12 cellular contexts compared by ENCODE assay signal in the genomic region with DNA sequence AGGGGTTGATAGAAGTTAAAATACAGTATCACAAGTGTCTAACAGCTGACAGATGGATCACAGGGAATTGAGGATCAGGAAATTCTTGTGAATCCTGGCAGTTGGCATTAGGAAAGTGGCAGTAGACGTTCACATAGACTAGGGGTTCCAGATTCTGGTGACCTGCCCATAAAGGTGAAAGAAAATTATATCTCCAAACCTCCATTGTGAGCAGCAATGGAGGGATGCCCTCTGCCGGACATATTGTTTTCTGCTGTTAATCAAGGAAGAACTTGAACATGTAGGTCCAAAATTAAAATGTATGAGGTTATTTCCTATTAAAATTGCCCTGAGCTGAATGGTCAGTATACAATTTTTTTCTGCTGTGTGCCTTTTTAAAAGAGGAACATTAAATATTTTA. TPM values are rescaled to one million over a fixed set of nuclear protein-coding genes. Genes with fewer than 3 reads are reported as not detected.
A peak's percentile ranks its signal among the peaks of the same experiment; 100 is the strongest.
DNase-seq lines count a peak whose midpoint lies in the region; FAIRE-seq and TF ChIP-seq lines count a peak whose summit lies in the region.
"Had no signal": no experiment of that assay in that cellular context is flagged by ENCODE, and none has a peak within 500 bp of the region (broad histone marks: within the 10 kb centered on the region; RNA-seq: fewer than 3 reads in every experiment).

No MANE protein-coding gene starts in this region.

- no peaks in the 10 kb centered on the region for H3K9me1 ChIP-seq in endothelial cell of umbilical vein (replicated peaks; ENCODE audit: control insufficient read depth, extremely low read depth, insufficient read depth, low read length)

- H3K27me3 ChIP-seq in OCI-LY3 (ENCODE audit: low read depth, low read length) (peaks cover 45% of the 10 kb centered on the region), endothelial cell of umbilical vein (ENCODE audit: control insufficient read depth in 2 of 2, insufficient read depth in 2 of 2, low read length in 2 of 2) (no peaks in the 10 kb centered on the region)

- no peak overlapping the region for H3K4me2 ChIP-seq in OCI-LY3 (ENCODE audit: low read length)
- H3K4me2 ChIP-seq in endothelial cell of umbilical vein (ENCODE audit: insufficient read depth, low read length) = no peak overlapping the region

- no peak overlapping the region for H3K9ac ChIP-seq in OCI-LY3 (ENCODE audit: low read length)
- H3K9ac ChIP-seq in endothelial cell of umbilical vein (replicated peaks; ENCODE audit: extremely low read depth, insufficient read depth, low read length) = no peak overlapping the region

- POLR2A ChIA-PET in endothelial cell of umbilical vein (lab: Charles Lee) = no interaction called here

- H3K36me3 ChIP-seq in OCI-LY3 (replicated peaks; ENCODE audit: low read depth, low read length) (no peaks in the 10 kb centered on the region), endothelial cell of umbilical vein (ENCODE audit: control insufficient read depth in 2 of 2, extremely low read depth in 1 of 2, insufficient read depth in 2 of 2, low read length in 2 of 2) (no peaks in the 10 kb centered on the region)
- H3K36me3 ChIP-seq: HAP-1 had no signal

- TF ChIP-seq POLR2A in endothelial cell of umbilical vein (IDR thresholded peaks at IDR 0.05; ENCODE audit: low read depth, low read length) = no peak

- DNase-seq in AG09309 (ENCODE audit: low read depth) (no peak), endothelial cell of umbilical vein (ENCODE audit: low read depth, low spot score) (peak; percentile 6), ecto neural progenitor cell (ENCODE audit: low spot score) (no peak), hepatic stellate cell (ENCODE audit: low spot score) (no peak)
- DNase-seq in activated naive CD4-positive, alpha-beta T cell treated with Interleukin-2 at 50 U/mL for 16 hours = no peak
- no peak for DNase-seq in activated CD8-positive, alpha-beta memory T cell treated with anti-CD3 and anti-CD28 coated beads, Interleukin-2, amount 50 U/mL, for 48 hours
- DNase-seq: stimulated activated naive CD8-positive, alpha-beta T cell treated with anti-CD3 and anti-CD28 coated beads, Interleukin-15, Interleukin-2, amounts not matched to agents 100 U/mL and 50 U/mL, for 24 hours had no signal

- H3K4me1 ChIP-seq in OCI-LY3 (ENCODE audit: low read length) (no peaks in the 10 kb centered on the region), endothelial cell of umbilical vein (ENCODE audit: control insufficient read depth, extremely low read depth, insufficient read depth, low read length) (no peaks in the 10 kb centered on the region)
- H3K4me1 ChIP-seq: HAP-1 had no signal

- H3K4me3 ChIP-seq in AG09309 (ENCODE audit: control insufficient read depth, low read depth, low read length) = no peak overlapping the region
- H3K4me3 ChIP-seq in OCI-LY3 (ENCODE audit: low read length) = no peak overlapping the region
- H3K4me3 ChIP-seq in endothelial cell of umbilical vein (replicated peaks in 1 of 3; ENCODE audit: insufficient read depth in 1 of 3, low read depth in 1 of 3, low read length in 3 of 3) = no peak overlapping the region
- H3K4me3 ChIP-seq: HAP-1 had no signal

- peak; percentile 21 for TF ChIP-seq CTCF in AG09309 (IDR thresholded peaks at IDR 0.05; ENCODE audit: control insufficient read depth, insufficient read depth, low read depth, low read length, missing control alignments)
- TF ChIP-seq CTCF in GM12872 (IDR thresholded peaks at IDR 0.05; ENCODE audit: insufficient read depth, low read depth, low read length) = peak; percentile 37; the same call in 1 of the 3 replicates
- peak; percentile 68 for TF ChIP-seq CTCF in OCI-LY3 (IDR thresholded peaks at IDR 0.05; ENCODE audit: low read depth, low read length)
- peak; percentile 12 to 13 for TF ChIP-seq CTCF in endothelial cell of umbilical vein (IDR thresholded peaks at IDR 0.05; ENCODE audit: extremely low read depth in 1 of 2, insufficient read depth in 1 of 2, low read depth in 1 of 2, low read length in 2 of 2)

- dilution Hi-C loops in endothelial cell of umbilical vein (cut with MboI; ENCODE audit: extremely low pct_ligation_motif_present, low sequenced_read_pairs) = no loop called here

- H3K27ac ChIP-seq in OCI-LY3 (ENCODE audit: low read length) (no peak overlapping the region), endothelial cell of umbilical vein (ENCODE audit: insufficient read depth, low read depth, low read length) (no peak overlapping the region)

- H2AFZ ChIP-seq in OCI-LY3 (ENCODE audit: low read depth, low read length) (0 out of 2 replicates have a peak overlapping the region, but pooled peaks have one; percentile 37), endothelial cell of umbilical vein (ENCODE audit: low read depth, low read length) (no peak overlapping the region)

- H4K20me1 ChIP-seq in OCI-LY3 (ENCODE audit: insufficient read depth, low read length) (no peaks in the 10 kb centered on the region), endothelial cell of umbilical vein (replicated peaks; ENCODE audit: control insufficient read depth, extremely low read depth, insufficient read depth, low read length) (no peaks in the 10 kb centered on the region)

- H3K9me3 ChIP-seq in OCI-LY3 (ENCODE audit: insufficient read depth, low read length) (no peaks in the 10 kb centered on the region), endothelial cell of umbilical vein (replicated peaks; ENCODE audit: control insufficient read depth, insufficient read depth, low read length) (no peaks in the 10 kb centered on the region)
- H3K9me3 ChIP-seq: HAP-1 had no signal

- FAIRE-seq in endothelial cell of umbilical vein (lab: Jason Lieb, UNC) = no peak

- intact Hi-C loops in endothelial cell of umbilical vein (cut with micrococcal nuclease) = loop anchor here (1.0 to 5.0 kb wide), 2 partner anchors 35 to 616 kb away; no protein-coding TSS in a partner anchor

- BruUV-seq in endothelial cell of umbilical vein (replicated peaks; lab: Mats Ljungman, UMichigan) = no TSS peak

- H3K79me2 ChIP-seq in OCI-LY3 (ENCODE audit: low read length) (no peaks in the 10 kb centered on the region), endothelial cell of umbilical vein (ENCODE audit: control insufficient read depth, insufficient read depth, low read length) (no peaks in the 10 kb centered on the region)

- CTCF ChIA-PET in endothelial cell of umbilical vein (lab: Charles Lee) = no interaction called here

TF ChIP-seq in endothelial cell of umbilical vein, 7 proteins besides CTCF, POLR2A, EP300 and RAD21:
- TF ChIP-seq POLR2AphosphoS5 (IDR thresholded peaks at IDR 0.05; ENCODE audit: insufficient read depth, low read depth, low read length) (no peak), EZH2 (IDR thresholded peaks at IDR 0.05; ENCODE audit: borderline replicate concordance, low read depth, low read length, severe bottlenecking) (no peak), GATA2 (IDR thresholded peaks at IDR 0.05; ENCODE audit: insufficient read depth, insufficient read length, low read depth, low read length) (no peak), MYC (IDR thresholded peaks at IDR 0.05; ENCODE audit: low read depth, low read length) (no peak), JUN (IDR thresholded peaks at IDR 0.05; ENCODE audit: borderline replicate concordance, insufficient read depth, insufficient read length, low read depth) (no peak), MAX (IDR thresholded peaks at IDR 0.05; ENCODE audit: insufficient read depth, insufficient read length) (no peak), FOS (IDR thresholded peaks at IDR 0.05; ENCODE audit: borderline replicate concordance, insufficient read depth, low read length) (no peak)

RNA-seq across cellular contexts. Expression of gene NME8, which starts 5.1 kb away (rescaled TPM):
- total RNA-seq in endothelial cell of umbilical vein = not detected in 2 replicates
- not detected in 2 replicates for polyA plus RNA-seq in endothelial cell of umbilical vein
- polyA plus RNA-seq in endothelial cell of umbilical vein (2011; cell fraction: cytosol; rRNA removed) = not detected in 2 replicates
- polyA plus RNA-seq in endothelial cell of umbilical vein (2011; cell fraction: nucleus; rRNA removed) = not detected in 2 replicates
- polyA plus RNA-seq in endothelial cell of umbilical vein (2012) = not detected in 2 replicates
- polyA minus RNA-seq in endothelial cell of umbilical vein = not detected in 2 replicates
- polyA minus RNA-seq in endothelial cell of umbilical vein (2011; cell fraction: cytosol; rRNA and poly(A)+ RNA removed) = not detected
- polyA minus RNA-seq in endothelial cell of umbilical vein (2011; cell fraction: nucleus; rRNA and poly(A)+ RNA removed) = not detected in 2 replicates
- total RNA-seq: renal cortical epithelial cell had no signal
- polyA plus RNA-seq: IgD-negative memory B cell had no signal

Comparison
In these comparisons a context has a peak if more than half of its experiments do, and no peak if none do; other contexts are left out.
1. CTCF ChIP-seq: peak in every context shown above with its lines; median percentile 68 in OCI-LY3; 37 in GM12872; 21 in AG09309; 12 in endothelial cell of umbilical vein.